1 cellular context compared by ENCODE assay signal in the genomic region with DNA sequence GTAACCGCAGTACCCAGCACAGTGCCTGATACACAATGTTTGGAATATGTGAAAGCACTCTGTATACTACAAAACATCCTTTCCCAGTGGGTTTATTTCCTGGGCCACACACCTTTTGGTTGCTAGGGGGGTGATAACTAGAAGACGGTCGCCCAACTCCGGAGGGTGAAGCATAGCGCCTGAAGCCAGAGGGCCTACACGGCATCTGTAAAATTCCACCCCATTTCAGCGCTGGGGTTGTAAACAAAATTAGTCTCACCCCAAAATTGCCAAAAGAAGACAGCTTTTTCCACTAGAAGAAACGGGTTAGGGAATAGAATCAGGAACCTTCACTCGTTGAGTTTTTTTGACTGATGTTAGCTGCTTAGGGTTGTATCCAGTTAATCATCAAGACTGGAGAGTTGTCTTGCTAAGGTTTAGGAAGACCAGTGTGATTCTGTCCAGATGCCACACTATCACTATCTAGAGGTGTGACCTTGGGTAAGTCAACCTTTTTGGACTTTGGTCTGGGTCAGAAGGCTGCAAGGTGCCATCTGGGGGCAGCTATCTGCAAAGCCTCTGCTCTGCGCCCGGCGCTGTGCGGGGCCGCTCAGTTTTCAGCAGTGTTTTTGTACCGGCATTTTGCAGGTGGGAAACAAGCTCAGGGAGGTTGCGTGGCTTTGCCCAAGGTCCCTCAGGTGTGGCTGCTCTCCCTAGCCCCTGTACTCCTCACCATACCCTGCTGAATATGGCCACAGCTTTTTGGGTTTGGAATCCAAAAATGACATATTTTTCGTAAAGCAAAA.
TF ChIP-seq lines count a peak whose summit lies in the region.

No MANE protein-coding gene starts in this region.

TF ChIP-seq in HepG2, 621 proteins besides CTCF, POLR2A, EP300 and RAD21 (continued from another document and continues in another):
- TF ChIP-seq, protein P1, sequence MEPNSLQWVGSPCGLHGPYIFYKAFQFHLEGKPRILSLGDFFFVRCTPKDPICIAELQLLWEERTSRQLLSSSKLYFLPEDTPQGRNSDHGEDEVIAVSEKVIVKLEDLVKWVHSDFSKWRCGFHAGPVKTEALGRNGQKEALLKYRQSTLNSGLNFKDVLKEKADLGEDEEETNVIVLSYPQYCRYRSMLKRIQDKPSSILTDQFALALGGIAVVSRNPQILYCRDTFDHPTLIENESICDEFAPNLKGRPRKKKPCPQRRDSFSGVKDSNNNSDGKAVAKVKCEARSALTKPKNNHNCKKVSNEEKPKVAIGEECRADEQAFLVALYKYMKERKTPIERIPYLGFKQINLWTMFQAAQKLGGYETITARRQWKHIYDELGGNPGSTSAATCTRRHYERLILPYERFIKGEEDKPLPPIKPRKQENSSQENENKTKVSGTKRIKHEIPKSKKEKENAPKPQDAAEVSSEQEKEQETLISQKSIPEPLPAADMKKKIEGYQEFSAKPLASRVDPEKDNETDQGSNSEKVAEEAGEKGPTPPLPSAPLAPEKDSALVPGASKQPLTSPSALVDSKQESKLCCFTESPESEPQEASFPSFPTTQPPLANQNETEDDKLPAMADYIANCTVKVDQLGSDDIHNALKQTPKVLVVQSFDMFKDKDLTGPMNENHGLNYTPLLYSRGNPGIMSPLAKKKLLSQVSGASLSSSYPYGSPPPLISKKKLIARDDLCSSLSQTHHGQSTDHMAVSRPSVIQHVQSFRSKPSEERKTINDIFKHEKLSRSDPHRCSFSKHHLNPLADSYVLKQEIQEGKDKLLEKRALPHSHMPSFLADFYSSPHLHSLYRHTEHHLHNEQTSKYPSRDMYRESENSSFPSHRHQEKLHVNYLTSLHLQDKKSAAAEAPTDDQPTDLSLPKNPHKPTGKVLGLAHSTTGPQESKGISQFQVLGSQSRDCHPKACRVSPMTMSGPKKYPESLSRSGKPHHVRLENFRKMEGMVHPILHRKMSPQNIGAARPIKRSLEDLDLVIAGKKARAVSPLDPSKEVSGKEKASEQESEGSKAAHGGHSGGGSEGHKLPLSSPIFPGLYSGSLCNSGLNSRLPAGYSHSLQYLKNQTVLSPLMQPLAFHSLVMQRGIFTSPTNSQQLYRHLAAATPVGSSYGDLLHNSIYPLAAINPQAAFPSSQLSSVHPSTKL (CRISPR knock-in tag; IDR thresholded peaks at IDR 0.05), result peak; percentile 27; the same call in 1 of the 2 replicates
- TF ChIP-seq, protein P2, sequence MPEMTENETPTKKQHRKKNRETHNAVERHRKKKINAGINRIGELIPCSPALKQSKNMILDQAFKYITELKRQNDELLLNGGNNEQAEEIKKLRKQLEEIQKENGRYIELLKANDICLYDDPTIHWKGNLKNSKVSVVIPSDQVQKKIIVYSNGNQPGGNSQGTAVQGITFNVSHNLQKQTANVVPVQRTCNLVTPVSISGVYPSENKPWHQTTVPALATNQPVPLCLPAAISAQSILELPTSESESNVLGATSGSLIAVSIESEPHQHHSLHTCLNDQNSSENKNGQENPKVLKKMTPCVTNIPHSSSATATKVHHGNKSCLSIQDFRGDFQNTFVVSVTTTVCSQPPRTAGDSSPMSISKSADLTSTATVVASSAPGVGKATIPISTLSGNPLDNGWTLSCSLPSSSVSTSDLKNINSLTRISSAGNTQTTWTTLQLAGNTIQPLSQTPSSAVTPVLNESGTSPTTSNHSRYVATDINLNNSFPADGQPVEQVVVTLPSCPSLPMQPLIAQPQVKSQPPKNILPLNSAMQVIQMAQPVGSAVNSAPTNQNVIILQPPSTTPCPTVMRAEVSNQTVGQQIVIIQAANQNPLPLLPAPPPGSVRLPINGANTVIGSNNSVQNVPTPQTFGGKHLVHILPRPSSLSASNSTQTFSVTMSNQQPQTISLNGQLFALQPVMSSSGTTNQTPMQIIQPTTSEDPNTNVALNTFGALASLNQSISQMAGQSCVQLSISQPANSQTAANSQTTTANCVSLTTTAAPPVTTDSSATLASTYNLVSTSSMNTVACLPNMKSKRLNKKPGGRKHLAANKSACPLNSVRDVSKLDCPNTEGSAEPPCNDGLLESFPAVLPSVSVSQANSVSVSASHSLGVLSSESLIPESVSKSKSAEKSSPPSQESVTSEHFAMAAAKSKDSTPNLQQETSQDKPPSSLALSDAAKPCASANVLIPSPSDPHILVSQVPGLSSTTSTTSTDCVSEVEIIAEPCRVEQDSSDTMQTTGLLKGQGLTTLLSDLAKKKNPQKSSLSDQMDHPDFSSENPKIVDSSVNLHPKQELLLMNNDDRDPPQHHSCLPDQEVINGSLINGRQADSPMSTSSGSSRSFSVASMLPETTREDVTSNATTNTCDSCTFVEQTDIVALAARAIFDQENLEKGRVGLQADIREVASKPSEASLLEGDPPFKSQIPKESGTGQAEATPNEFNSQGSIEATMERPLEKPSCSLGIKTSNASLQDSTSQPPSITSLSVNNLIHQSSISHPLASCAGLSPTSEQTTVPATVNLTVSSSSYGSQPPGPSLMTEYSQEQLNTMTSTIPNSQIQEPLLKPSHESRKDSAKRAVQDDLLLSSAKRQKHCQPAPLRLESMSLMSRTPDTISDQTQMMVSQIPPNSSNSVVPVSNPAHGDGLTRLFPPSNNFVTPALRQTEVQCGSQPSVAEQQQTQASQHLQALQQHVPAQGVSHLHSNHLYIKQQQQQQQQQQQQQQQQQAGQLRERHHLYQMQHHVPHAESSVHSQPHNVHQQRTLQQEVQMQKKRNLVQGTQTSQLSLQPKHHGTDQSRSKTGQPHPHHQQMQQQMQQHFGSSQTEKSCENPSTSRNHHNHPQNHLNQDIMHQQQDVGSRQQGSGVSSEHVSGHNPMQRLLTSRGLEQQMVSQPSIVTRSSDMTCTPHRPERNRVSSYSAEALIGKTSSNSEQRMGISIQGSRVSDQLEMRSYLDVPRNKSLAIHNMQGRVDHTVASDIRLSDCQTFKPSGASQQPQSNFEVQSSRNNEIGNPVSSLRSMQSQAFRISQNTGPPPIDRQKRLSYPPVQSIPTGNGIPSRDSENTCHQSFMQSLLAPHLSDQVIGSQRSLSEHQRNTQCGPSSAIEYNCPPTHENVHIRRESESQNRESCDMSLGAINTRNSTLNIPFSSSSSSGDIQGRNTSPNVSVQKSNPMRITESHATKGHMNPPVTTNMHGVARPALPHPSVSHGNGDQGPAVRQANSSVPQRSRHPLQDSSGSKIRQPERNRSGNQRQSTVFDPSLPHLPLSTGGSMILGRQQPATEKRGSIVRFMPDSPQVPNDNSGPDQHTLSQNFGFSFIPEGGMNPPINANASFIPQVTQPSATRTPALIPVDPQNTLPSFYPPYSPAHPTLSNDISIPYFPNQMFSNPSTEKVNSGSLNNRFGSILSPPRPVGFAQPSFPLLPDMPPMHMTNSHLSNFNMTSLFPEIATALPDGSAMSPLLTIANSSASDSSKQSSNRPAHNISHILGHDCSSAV (CRISPR knock-in tag; IDR thresholded peaks at IDR 0.05; ENCODE audit: borderline replicate concordance), result no peak
- no peak for TF ChIP-seq SMC3 (IDR thresholded peaks at IDR 0.05; ENCODE audit: low read length)
- peak; percentile 55; the same call in 1 of the 2 replicates for TF ChIP-seq TOPORS (CRISPR knock-in tag; IDR thresholded peaks at IDR 0.05)
- TF ChIP-seq GTF2F1 (IDR thresholded peaks at IDR 0.05; ENCODE audit: low read length), result 0 out of 2 replicates have a peak, but pooled peaks have one; percentile 22
- no peak for TF ChIP-seq ZNF24 (IDR thresholded peaks at IDR 0.05)
- TF ChIP-seq, protein P3, sequence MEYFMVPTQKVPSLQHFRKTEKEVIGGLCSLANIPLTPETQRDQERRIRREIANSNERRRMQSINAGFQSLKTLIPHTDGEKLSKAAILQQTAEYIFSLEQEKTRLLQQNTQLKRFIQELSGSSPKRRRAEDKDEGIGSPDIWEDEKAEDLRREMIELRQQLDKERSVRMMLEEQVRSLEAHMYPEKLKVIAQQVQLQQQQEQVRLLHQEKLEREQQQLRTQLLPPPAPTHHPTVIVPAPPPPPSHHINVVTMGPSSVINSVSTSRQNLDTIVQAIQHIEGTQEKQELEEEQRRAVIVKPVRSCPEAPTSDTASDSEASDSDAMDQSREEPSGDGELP (IDR thresholded peaks at IDR 0.05; ENCODE audit: borderline replicate concordance, low read depth), result no peak
- TF ChIP-seq, protein P4, sequence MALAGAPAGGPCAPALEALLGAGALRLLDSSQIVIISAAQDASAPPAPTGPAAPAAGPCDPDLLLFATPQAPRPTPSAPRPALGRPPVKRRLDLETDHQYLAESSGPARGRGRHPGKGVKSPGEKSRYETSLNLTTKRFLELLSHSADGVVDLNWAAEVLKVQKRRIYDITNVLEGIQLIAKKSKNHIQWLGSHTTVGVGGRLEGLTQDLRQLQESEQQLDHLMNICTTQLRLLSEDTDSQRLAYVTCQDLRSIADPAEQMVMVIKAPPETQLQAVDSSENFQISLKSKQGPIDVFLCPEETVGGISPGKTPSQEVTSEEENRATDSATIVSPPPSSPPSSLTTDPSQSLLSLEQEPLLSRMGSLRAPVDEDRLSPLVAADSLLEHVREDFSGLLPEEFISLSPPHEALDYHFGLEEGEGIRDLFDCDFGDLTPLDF (CRISPR knock-in tag; IDR thresholded peaks at IDR 0.05), result no peak
- TF ChIP-seq ZNF460 (CRISPR knock-in tag; IDR thresholded peaks at IDR 0.05; ENCODE audit: borderline replicate concordance), result no peak
- no peak for TF ChIP-seq PAWR (CRISPR knock-in tag; IDR thresholded peaks at IDR 0.05; ENCODE audit: borderline replicate concordance)
- TF ChIP-seq ZMAT3 (CRISPR knock-in tag; conservative IDR thresholded peaks at IDR 0.05), result no peak
- TF ChIP-seq SAFB2 (CRISPR knock-in tag; IDR thresholded peaks at IDR 0.05; ENCODE audit: borderline replicate concordance, low read depth), result no peak
- TF ChIP-seq DMAP1 (CRISPR knock-in tag; IDR thresholded peaks at IDR 0.05), result peak; percentile 62
- no peak for TF ChIP-seq THYN1 (CRISPR knock-in tag; IDR thresholded peaks at IDR 0.05; ENCODE audit: borderline replicate concordance, low read depth)
- TF ChIP-seq ZNF562 (CRISPR knock-in tag; IDR thresholded peaks at IDR 0.05; ENCODE audit: borderline replicate concordance), result no peak
- no peak for TF ChIP-seq RARG (CRISPR knock-in tag; IDR thresholded peaks at IDR 0.05; ENCODE audit: low read depth)
- TF ChIP-seq, protein P5, sequence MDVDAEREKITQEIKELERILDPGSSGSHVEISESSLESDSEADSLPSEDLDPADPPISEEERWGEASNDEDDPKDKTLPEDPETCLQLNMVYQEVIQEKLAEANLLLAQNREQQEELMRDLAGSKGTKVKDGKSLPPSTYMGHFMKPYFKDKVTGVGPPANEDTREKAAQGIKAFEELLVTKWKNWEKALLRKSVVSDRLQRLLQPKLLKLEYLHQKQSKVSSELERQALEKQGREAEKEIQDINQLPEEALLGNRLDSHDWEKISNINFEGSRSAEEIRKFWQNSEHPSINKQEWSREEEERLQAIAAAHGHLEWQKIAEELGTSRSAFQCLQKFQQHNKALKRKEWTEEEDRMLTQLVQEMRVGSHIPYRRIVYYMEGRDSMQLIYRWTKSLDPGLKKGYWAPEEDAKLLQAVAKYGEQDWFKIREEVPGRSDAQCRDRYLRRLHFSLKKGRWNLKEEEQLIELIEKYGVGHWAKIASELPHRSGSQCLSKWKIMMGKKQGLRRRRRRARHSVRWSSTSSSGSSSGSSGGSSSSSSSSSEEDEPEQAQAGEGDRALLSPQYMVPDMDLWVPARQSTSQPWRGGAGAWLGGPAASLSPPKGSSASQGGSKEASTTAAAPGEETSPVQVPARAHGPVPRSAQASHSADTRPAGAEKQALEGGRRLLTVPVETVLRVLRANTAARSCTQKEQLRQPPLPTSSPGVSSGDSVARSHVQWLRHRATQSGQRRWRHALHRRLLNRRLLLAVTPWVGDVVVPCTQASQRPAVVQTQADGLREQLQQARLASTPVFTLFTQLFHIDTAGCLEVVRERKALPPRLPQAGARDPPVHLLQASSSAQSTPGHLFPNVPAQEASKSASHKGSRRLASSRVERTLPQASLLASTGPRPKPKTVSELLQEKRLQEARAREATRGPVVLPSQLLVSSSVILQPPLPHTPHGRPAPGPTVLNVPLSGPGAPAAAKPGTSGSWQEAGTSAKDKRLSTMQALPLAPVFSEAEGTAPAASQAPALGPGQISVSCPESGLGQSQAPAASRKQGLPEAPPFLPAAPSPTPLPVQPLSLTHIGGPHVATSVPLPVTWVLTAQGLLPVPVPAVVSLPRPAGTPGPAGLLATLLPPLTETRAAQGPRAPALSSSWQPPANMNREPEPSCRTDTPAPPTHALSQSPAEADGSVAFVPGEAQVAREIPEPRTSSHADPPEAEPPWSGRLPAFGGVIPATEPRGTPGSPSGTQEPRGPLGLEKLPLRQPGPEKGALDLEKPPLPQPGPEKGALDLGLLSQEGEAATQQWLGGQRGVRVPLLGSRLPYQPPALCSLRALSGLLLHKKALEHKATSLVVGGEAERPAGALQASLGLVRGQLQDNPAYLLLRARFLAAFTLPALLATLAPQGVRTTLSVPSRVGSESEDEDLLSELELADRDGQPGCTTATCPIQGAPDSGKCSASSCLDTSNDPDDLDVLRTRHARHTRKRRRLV (CRISPR knock-in tag; IDR thresholded peaks at IDR 0.05), result no peak; the same call in 1 of the 2 replicates
- TF ChIP-seq KLF12 (CRISPR knock-in tag; IDR thresholded peaks at IDR 0.05; ENCODE audit: borderline replicate concordance), result 0 out of 2 replicates have a peak, but pooled peaks have one; percentile 1
- no peak for TF ChIP-seq PCBP1 (IDR thresholded peaks at IDR 0.05; ENCODE audit: borderline replicate concordance, low read depth, low read length)
- peak; percentile 43; the same call in 1 of the 2 replicates for TF ChIP-seq TMF1 (CRISPR knock-in tag; IDR thresholded peaks at IDR 0.05; ENCODE audit: low read depth)
- TF ChIP-seq ARHGAP35 (CRISPR knock-in tag; IDR thresholded peaks at IDR 0.05; ENCODE audit: borderline replicate concordance), result no peak
- no peak for TF ChIP-seq LCORL (IDR thresholded peaks at IDR 0.05)
- peak; percentile 54; the same call in 1 of the 2 replicates for TF ChIP-seq LCORL (CRISPR knock-in tag; IDR thresholded peaks at IDR 0.05)
- no peak for TF ChIP-seq DPF2 (CRISPR knock-in tag; IDR thresholded peaks at IDR 0.05; ENCODE audit: borderline replicate concordance, low read depth)
- no peak for TF ChIP-seq NR3C1 (CRISPR knock-in tag; IDR thresholded peaks at IDR 0.05)
- TF ChIP-seq ZNF260 (CRISPR knock-in tag; IDR thresholded peaks at IDR 0.05; ENCODE audit: borderline replicate concordance, low read depth), result no peak
- TF ChIP-seq GABPA (IDR thresholded peaks at IDR 0.05; ENCODE audit: low read depth, low read length), result no peak
- peak; percentile 35; the same call in 1 of the 2 replicates for TF ChIP-seq GABPA (CRISPR knock-in tag; IDR thresholded peaks at IDR 0.05; ENCODE audit: low read depth)
- TF ChIP-seq, protein P6, sequence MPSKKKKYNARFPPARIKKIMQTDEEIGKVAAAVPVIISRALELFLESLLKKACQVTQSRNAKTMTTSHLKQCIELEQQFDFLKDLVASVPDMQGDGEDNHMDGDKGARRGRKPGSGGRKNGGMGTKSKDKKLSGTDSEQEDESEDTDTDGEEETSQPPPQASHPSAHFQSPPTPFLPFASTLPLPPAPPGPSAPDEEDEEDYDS (CRISPR knock-in tag; IDR thresholded peaks at IDR 0.05), result peak; percentile 71
- no peak for TF ChIP-seq ZNF484 (CRISPR knock-in tag; IDR thresholded peaks at IDR 0.05; ENCODE audit: borderline replicate concordance, low read depth)
- no peak for TF ChIP-seq CBFB (CRISPR knock-in tag; IDR thresholded peaks at IDR 0.05)
- TF ChIP-seq, protein P7, sequence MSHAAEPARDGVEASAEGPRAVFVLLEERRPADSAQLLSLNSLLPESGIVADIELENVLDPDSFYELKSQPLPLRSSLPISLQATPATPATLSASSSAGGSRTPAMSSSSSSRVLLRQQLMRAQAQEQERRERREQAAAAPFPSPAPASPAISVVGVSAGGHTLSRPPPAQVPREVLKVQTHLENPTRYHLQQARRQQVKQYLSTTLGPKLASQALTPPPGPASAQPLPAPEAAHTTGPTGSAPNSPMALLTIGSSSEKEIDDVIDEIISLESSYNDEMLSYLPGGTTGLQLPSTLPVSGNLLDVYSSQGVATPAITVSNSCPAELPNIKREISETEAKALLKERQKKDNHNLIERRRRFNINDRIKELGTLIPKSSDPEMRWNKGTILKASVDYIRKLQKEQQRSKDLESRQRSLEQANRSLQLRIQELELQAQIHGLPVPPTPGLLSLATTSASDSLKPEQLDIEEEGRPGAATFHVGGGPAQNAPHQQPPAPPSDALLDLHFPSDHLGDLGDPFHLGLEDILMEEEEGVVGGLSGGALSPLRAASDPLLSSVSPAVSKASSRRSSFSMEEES (CRISPR knock-in tag; IDR thresholded peaks at IDR 0.05), result no peak
- 0 out of 2 replicates have a peak, but pooled peaks have one; percentile 55 for TF ChIP-seq ZBTB3 (CRISPR knock-in tag; IDR thresholded peaks at IDR 0.05; ENCODE audit: borderline replicate concordance, low read depth)
